ENCODE assay signal across 17 cellular contexts in the genomic region with DNA sequence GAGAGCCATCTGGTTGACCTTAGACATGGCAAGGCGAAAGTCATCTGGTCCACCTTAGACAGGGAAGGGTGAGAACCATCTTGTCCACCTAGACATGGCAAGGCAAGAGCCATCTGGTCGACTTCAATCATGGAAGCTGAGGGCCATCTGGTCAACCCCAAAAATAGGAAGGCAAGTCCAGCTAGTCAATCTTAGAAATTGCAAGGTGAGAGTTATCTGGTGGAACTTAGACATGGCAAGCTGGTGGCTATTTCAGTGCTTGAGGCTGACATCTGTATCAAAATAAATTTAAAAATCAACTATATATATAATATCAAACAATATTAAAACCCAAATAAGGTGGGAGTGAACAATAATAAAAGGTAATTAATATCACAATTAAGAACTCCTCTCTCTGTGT.
DNase-seq lines count a peak whose midpoint lies in the region; ATAC-seq and TF ChIP-seq lines count a peak whose summit lies in the region.
"Had no signal": no experiment of that assay in that cellular context is flagged by ENCODE, and none has a peak within 500 bp of the region (broad histone marks: within the 10 kb centered on the region; RNA-seq: fewer than 3 reads in every experiment).

No MANE protein-coding gene starts in this region.

- H2AFZ ChIP-seq in osteoblast (ENCODE audit: low read length): no peak overlapping the region

- H2BK5ac ChIP-seq in mesendoderm (ENCODE audit: low read length): no peak overlapping the region

- no peak overlapping the region for H3K4ac ChIP-seq in mesendoderm (ENCODE audit: low read depth, low read length)

- H2BK15ac ChIP-seq in mesendoderm (replicated peaks; ENCODE audit: low read depth): no peak overlapping the region

- no peak overlapping the region for H3K56ac ChIP-seq in mesendoderm (ENCODE audit: low read length)

- no peak overlapping the region for H2AK5ac ChIP-seq in mesendoderm (ENCODE audit: low read length)

- H3K18ac ChIP-seq in mesendoderm (ENCODE audit: low read length): no peak overlapping the region

- H3K27me3 ChIP-seq in mesendoderm (ENCODE audit: insufficient read depth, low read length, poor library complexity): no peaks in the 10 kb centered on the region
- H3K27me3 ChIP-seq in osteoblast (ENCODE audit: insufficient read depth, low read length): no peaks in the 10 kb centered on the region
- H3K27me3 ChIP-seq: BE2C, BLaER1 had no signal

- H3K4me2 ChIP-seq in mesendoderm (ENCODE audit: low read length) (no peak overlapping the region), osteoblast (ENCODE audit: insufficient read depth, low read length) (no peak overlapping the region)
- H3K4me2 ChIP-seq: BLaER1 had no signal

- no peak overlapping the region for H4K8ac ChIP-seq in mesendoderm (ENCODE audit: low read depth, low read length)

- H3K79me2 ChIP-seq in mesendoderm (ENCODE audit: control insufficient read depth, insufficient read depth, low read length) (no peaks in the 10 kb centered on the region), osteoblast (ENCODE audit: insufficient read depth, low read length) (no peaks in the 10 kb centered on the region)

- H3K9me3 ChIP-seq in osteoblast (ENCODE audit: low read depth, low read length): no peaks in the 10 kb centered on the region
- H3K9me3 ChIP-seq: BE2C, Caco-2 had no signal

- H3K9ac ChIP-seq in mesendoderm (ENCODE audit: low read length): no peak overlapping the region
- H3K9ac ChIP-seq: BLaER1 had no signal

- no peak overlapping the region for H3K23ac ChIP-seq in mesendoderm (ENCODE audit: low read length)

- H4K5ac ChIP-seq in mesendoderm (ENCODE audit: low read length): no peak overlapping the region

- no peak overlapping the region for H2BK120ac ChIP-seq in mesendoderm (ENCODE audit: low read depth, low read length)

- DNase-seq in DMS 273 (lab: John Stamatoyannopoulos, UW; ENCODE audit: unreplicated experiment) (peak; percentile 6), DMS 273 treated with DMSO at 0.1 percent for 48 hours (lab: John Stamatoyannopoulos, UW) (no peak), mesendoderm (no peak), osteoblast (ENCODE audit: insufficient read length, low spot score, missing footprints) (peak; percentile 59), NCI-H1436 treated with DMSO at 0.1 percent for 48 hours (lab: John Stamatoyannopoulos, UW) (no peak)
- DNase-seq: ACHN; BE2C; C1 segment of cervical spinal cord; Caco-2; Calu3; CD4-positive, alpha-beta memory T cell; CD4-positive, CD25-positive, alpha-beta regulatory T cell; DMS79 treated with DMSO at 0.1 percent for 48 hours; GF-D8 had no signal

- no peaks in the 10 kb centered on the region for H3K4me1 ChIP-seq in mesendoderm (ENCODE audit: control insufficient read depth, low read depth, low read length)
- H3K4me1 ChIP-seq in osteoblast (ENCODE audit: insufficient read depth, low read length): no peaks in the 10 kb centered on the region
- H3K4me1 ChIP-seq: BE2C, BLaER1, Caco-2 had no signal

- WGBS in mesendoderm (ENCODE audit: extremely low coverage, insufficient coverage, low lambda C conversion rate): no CpG with 5 or more reads among the region's 2 CpGs

- H3K27ac ChIP-seq in mesendoderm (ENCODE audit: low read depth, low read length): no peak overlapping the region
- no peak overlapping the region for H3K27ac ChIP-seq in osteoblast (ENCODE audit: low read depth, low read length)
- H3K27ac ChIP-seq: 22Rv1, BLaER1 had no signal

- H3K36me3 ChIP-seq in mesendoderm (ENCODE audit: control insufficient read depth, insufficient read depth, low read length) (no peaks in the 10 kb centered on the region), osteoblast (ENCODE audit: insufficient read depth, low read length) (no peaks in the 10 kb centered on the region)
- H3K36me3 ChIP-seq: BE2C, BLaER1 had no signal

- H3K79me1 ChIP-seq in mesendoderm (ENCODE audit: low read length): no peaks in the 10 kb centered on the region

- H3K4me3 ChIP-seq in mesendoderm (ENCODE audit: low read length) (peak overlapping the region; percentile 7), osteoblast (ENCODE audit: insufficient read depth, low read length) (no peak overlapping the region)
- H3K4me3 ChIP-seq: BLaER1 had no signal

- ATAC-seq in HG02885 (IDR thresholded peaks at IDR 0.05; ENCODE audit: poor library complexity, unreplicated experiment): no peak

- no peak for TF ChIP-seq CTCF in osteoblast (IDR thresholded peaks at IDR 0.05; ENCODE audit: extremely low read depth, low read depth, low read length)

- no peaks in the 10 kb centered on the region for H4K20me1 ChIP-seq in osteoblast (ENCODE audit: insufficient read depth, low read length)
- H4K20me1 ChIP-seq: BLaER1 had no signal

Comparison
In these comparisons a context has a peak if more than half of its experiments do, and no peak if none do; other contexts are left out.
1. DNase-seq: peak in DMS 273 (single experiment) and osteoblast (single experiment); none in DMS 273 treated with DMSO at 0.1 percent for 48 hours (single experiment), mesendoderm (single experiment) and NCI-H1436 treated with DMSO at 0.1 percent for 48 hours (single experiment).